Comparison of ENCODE assay signal across 16 cellular contexts in the genomic region with DNA sequence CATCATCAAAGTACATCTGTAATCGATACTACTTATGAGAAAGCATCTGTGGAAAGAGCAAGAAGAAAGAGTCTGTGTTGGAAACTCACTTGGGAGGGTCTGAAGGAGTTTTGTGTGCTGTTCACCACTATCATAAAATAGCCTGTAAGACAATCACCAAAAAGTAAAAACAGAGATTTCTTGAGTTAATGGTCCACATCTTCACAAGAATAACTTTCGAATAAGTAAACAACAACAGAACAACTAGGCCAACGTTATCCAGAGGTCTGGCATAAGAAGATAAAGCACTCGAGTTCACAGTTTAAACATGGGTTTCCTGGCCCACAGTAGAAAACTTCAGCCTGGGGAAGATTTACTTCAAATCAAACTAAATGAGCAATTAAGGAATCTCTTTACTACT. TPM values are rescaled to one million over a fixed set of nuclear protein-coding genes. Genes with fewer than 3 reads are reported as not detected.
DNase-seq lines count a peak whose midpoint lies in the region; ATAC-seq and TF ChIP-seq lines count a peak whose summit lies in the region.
"Had no signal": no experiment of that assay in that cellular context is flagged by ENCODE, and none has a peak within 500 bp of the region (broad histone marks: within the 10 kb centered on the region; RNA-seq: fewer than 3 reads in every experiment).

No MANE protein-coding gene starts in this region.

- no peaks in the 10 kb centered on the region for H3K36me3 Mint-ChIP-seq in osteocyte (ENCODE audit: unreplicated experiment)
- peaks cover 0 to 4% (median 0%) of the 10 kb centered on the region in 5 donors for H3K36me3 Mint-ChIP-seq in naive thymus-derived CD4-positive, alpha-beta T cell
- H3K36me3 Mint-ChIP-seq: activated CD4-positive, alpha-beta memory T cell treated with anti-CD3 and anti-CD28 coated beads for 36 hours; CD14-positive monocyte had no signal

- DNase-seq in left ventricle myocardium inferior (no peak), right cardiac atrium (no peak), esophagus squamous epithelium (lab: John Stamatoyannopoulos, UW) (no peak), osteocyte (ENCODE audit: extremely low spot score, unreplicated experiment) (no peak), uterus (no peak)
- DNase-seq in naive thymus-derived CD4-positive, alpha-beta T cell, result no peak
- DNase-seq: activated CD4-positive, alpha-beta memory T cell treated with anti-CD3 and anti-CD28 coated beads for 36 hours; DMS79 treated with DMSO at 0.1 percent for 48 hours; mucosa of descending colon; NCI-H1105 treated with DMSO at 0.1 percent for 48 hours; NCI-H2171; NCI-H82; stimulated activated naive B cell treated with anti-CD40 and anti-IgM and Interleukin-4, amounts not matched to agents 10 μg/mL and 1 μg/mL and 100 μg/mL, for 72 hours had no signal

- POLR2A ChIA-PET in naive thymus-derived CD4-positive, alpha-beta T cell (lab: Charles Lee), result no interaction called here

- no peaks in the 10 kb centered on the region for H3K27me3 ChIP-seq in left ventricle myocardium inferior (ENCODE audit: low read depth)
- no peaks in the 10 kb centered on the region for H3K27me3 ChIP-seq in right cardiac atrium (ENCODE audit: control insufficient read depth, insufficient read depth)
- H3K27me3 ChIP-seq in esophagus squamous epithelium, result no peaks in the 10 kb centered on the region
- no peaks in the 10 kb centered on the region for H3K27me3 ChIP-seq in uterus
- H3K27me3 ChIP-seq in naive thymus-derived CD4-positive, alpha-beta T cell (ENCODE audit: control insufficient read depth in 2 of 2, insufficient read depth in 2 of 2, low read length in 2 of 2), result no peaks in the 10 kb centered on the region

- TF ChIP-seq POLR2A in esophagus squamous epithelium (IDR thresholded peaks at IDR 0.05), result no peak
- no peak for TF ChIP-seq POLR2A in uterus (IDR thresholded peaks at IDR 0.05)

- H3K9me3 ChIP-seq in left ventricle myocardium inferior (replicated peaks) (no peaks in the 10 kb centered on the region), right cardiac atrium (ENCODE audit: control insufficient read depth, low read length) (no peaks in the 10 kb centered on the region), esophagus squamous epithelium (no peaks in the 10 kb centered on the region), uterus (no peaks in the 10 kb centered on the region)
- no peaks in the 10 kb centered on the region for H3K9me3 ChIP-seq in naive thymus-derived CD4-positive, alpha-beta T cell (ENCODE audit: control insufficient read depth in 2 of 3, low read length in 3 of 3)
- H3K9me3 ChIP-seq: mucosa of descending colon had no signal

- H3K4me3 ChIP-seq in left ventricle myocardium inferior (no peak overlapping the region), right cardiac atrium (ENCODE audit: low read length) (no peak overlapping the region), esophagus squamous epithelium (no peak overlapping the region), uterus (no peak overlapping the region)
- no peak overlapping the region for H3K4me3 ChIP-seq in naive thymus-derived CD4-positive, alpha-beta T cell (ENCODE audit: low read length)
- H3K4me3 ChIP-seq: mucosa of descending colon had no signal

- H3K4me1 ChIP-seq in left ventricle myocardium inferior (peaks cover 45% of the 10 kb centered on the region), right cardiac atrium (ENCODE audit: control insufficient read depth, insufficient read depth, low read length) (peaks cover 3% of the 10 kb centered on the region), esophagus squamous epithelium (peaks cover 0 to 29% (median 0%) of the 10 kb centered on the region in 3 donors), uterus (peaks cover 0 to 9% of the 10 kb centered on the region in 2 donors)
- H3K4me1 ChIP-seq in naive thymus-derived CD4-positive, alpha-beta T cell (ENCODE audit: control insufficient read depth in 2 of 2, insufficient read depth in 2 of 2, low read length in 2 of 2), result no peaks in the 10 kb centered on the region

- no peak for ATAC-seq in right cardiac atrium
- no peak for ATAC-seq in GM19463 (IDR thresholded peaks at IDR 0.05; ENCODE audit: unreplicated experiment)
- ATAC-seq in naive thymus-derived CD4-positive, alpha-beta T cell, result no peak
- ATAC-seq in HG03095 (IDR thresholded peaks at IDR 0.05; ENCODE audit: unreplicated experiment), result no peak
- ATAC-seq: stimulated activated naive B cell treated with anti-CD40 and anti-IgM and Interleukin-4, amounts not matched to agents 10 μg/mL and 1 μg/mL and 100 μg/mL, for 72 hours had no signal

- H3K4me3 Mint-ChIP-seq in osteocyte (ENCODE audit: unreplicated experiment), result no peak overlapping the region
- no peak overlapping the region for H3K4me3 Mint-ChIP-seq in naive thymus-derived CD4-positive, alpha-beta T cell
- H3K4me3 Mint-ChIP-seq: activated CD4-positive, alpha-beta memory T cell treated with anti-CD3 and anti-CD28 coated beads for 36 hours; CD14-positive monocyte; stimulated activated naive B cell treated with anti-CD40 and anti-IgM and Interleukin-4, amounts not matched to agents 10 μg/mL and 1 μg/mL and 100 μg/mL, for 72 hours had no signal

- peaks cover 46% of the 10 kb centered on the region for H3K4me1 Mint-ChIP-seq in osteocyte (ENCODE audit: unreplicated experiment)
- peaks cover 0 to 4% (median 0%) of the 10 kb centered on the region in 7 donors for H3K4me1 Mint-ChIP-seq in naive thymus-derived CD4-positive, alpha-beta T cell

- H3K36me3 ChIP-seq in left ventricle myocardium inferior, result no peaks in the 10 kb centered on the region
- no peaks in the 10 kb centered on the region for H3K36me3 ChIP-seq in esophagus squamous epithelium
- no peaks in the 10 kb centered on the region for H3K36me3 ChIP-seq in uterus
- no peaks in the 10 kb centered on the region for H3K36me3 ChIP-seq in naive thymus-derived CD4-positive, alpha-beta T cell (ENCODE audit: control insufficient read depth in 2 of 3, insufficient read depth in 3 of 3, low read length in 3 of 3)

- H3K27ac Mint-ChIP-seq in osteocyte (ENCODE audit: unreplicated experiment), result peak overlapping the region; percentile 36
- no peak overlapping the region for H3K27ac Mint-ChIP-seq in naive thymus-derived CD4-positive, alpha-beta T cell
- H3K27ac Mint-ChIP-seq: activated CD4-positive, alpha-beta memory T cell treated with anti-CD3 and anti-CD28 coated beads for 36 hours; CD14-positive monocyte; stimulated activated naive B cell treated with anti-CD40 and anti-IgM and Interleukin-4, amounts not matched to agents 10 μg/mL and 1 μg/mL and 100 μg/mL, for 72 hours had no signal

- WGBS in right cardiac atrium, result 23% methylated on average over 4 of the region's 4 CpGs
- WGBS in esophagus squamous epithelium, 2 donors, result 45 to 49% methylated on average over 4 of the region's 4 CpGs

- intact Hi-C loops in left ventricle myocardium inferior (cut with micrococcal nuclease) (loop anchor here (10.0 kb wide), 1 partner anchor 50 kb away; a partner anchor contains a TSS), right cardiac atrium (cut with DNase I) (no loop called here), esophagus squamous epithelium (cut with DNase I) (no loop called here), uterus (cut with DNase I; ENCODE audit: low total_unique reads) (no loop called here)
- intact Hi-C loops in naive thymus-derived CD4-positive, alpha-beta T cell (cut with micrococcal nuclease), result no loop called here

- CTCF ChIA-PET in naive thymus-derived CD4-positive, alpha-beta T cell (lab: Charles Lee), result no interaction called here

- H3K27ac ChIP-seq in left ventricle myocardium inferior (replicated peaks), result peak overlapping the region; percentile 59
- H3K27ac ChIP-seq in right cardiac atrium (ENCODE audit: low read length), result no peak overlapping the region
- H3K27ac ChIP-seq in esophagus squamous epithelium, result peak overlapping the region in 3 of 4 donors; percentile 4 to 19 (median 18)
- peak overlapping the region; percentile 51 to 55 for H3K27ac ChIP-seq in uterus
- no peak overlapping the region for H3K27ac ChIP-seq in naive thymus-derived CD4-positive, alpha-beta T cell (ENCODE audit: low read depth, low read length)

- H3K9me3 Mint-ChIP-seq in osteocyte (ENCODE audit: unreplicated experiment), result no peaks in the 10 kb centered on the region
- H3K9me3 Mint-ChIP-seq in naive thymus-derived CD4-positive, alpha-beta T cell, result peaks cover 0 to 4% (median 0%) of the 10 kb centered on the region in 11 donors
- H3K9me3 Mint-ChIP-seq: activated CD4-positive, alpha-beta memory T cell treated with anti-CD3 and anti-CD28 coated beads for 36 hours; stimulated activated naive B cell treated with anti-CD40 and anti-IgM and Interleukin-4, amounts not matched to agents 10 μg/mL and 1 μg/mL and 100 μg/mL, for 72 hours had no signal

- TF ChIP-seq CTCF in left ventricle myocardium inferior (IDR thresholded peaks at IDR 0.05; ENCODE audit: borderline replicate concordance) (no peak), esophagus squamous epithelium (IDR thresholded peaks at IDR 0.05) (no peak), osteocyte (IDR thresholded peaks at IDR 0.05) (no peak), uterus (IDR thresholded peaks at IDR 0.05) (no peak)

- no peaks in the 10 kb centered on the region for H3K27me3 Mint-ChIP-seq in osteocyte (ENCODE audit: unreplicated experiment)
- no peaks in the 10 kb centered on the region for H3K27me3 Mint-ChIP-seq in naive thymus-derived CD4-positive, alpha-beta T cell
- H3K27me3 Mint-ChIP-seq: activated CD4-positive, alpha-beta memory T cell treated with anti-CD3 and anti-CD28 coated beads for 36 hours; stimulated activated naive B cell treated with anti-CD40 and anti-IgM and Interleukin-4, amounts not matched to agents 10 μg/mL and 1 μg/mL and 100 μg/mL, for 72 hours had no signal

RNA-seq across cellular contexts. Expression of a gene that starts 47.9 kb away (rescaled TPM):
- total RNA-seq in left ventricle myocardium inferior, result 70.8 TPM
- total RNA-seq in right cardiac atrium, result 100 to 1,000 TPM in 3 of 4 donors, 10 to 100 TPM in 1; 95.3 to 120 (median 107) TPM
- polyA plus RNA-seq in right cardiac atrium, result 30.2 TPM
- 10 to 100 TPM in 3 of 4 donors, 1 to 10 TPM in 1; 6.2 to 58.0 (median 14.9) TPM for total RNA-seq in esophagus squamous epithelium
- 65.3 and 67.5 TPM in 2 replicates for total RNA-seq in osteocyte
- 100 to 1,000 TPM in 3 of 4 donors, 10 to 100 TPM in 1; 72.5 to 237 (median 148) TPM for total RNA-seq in uterus
- total RNA-seq in naive thymus-derived CD4-positive, alpha-beta T cell, result 10 to 100 TPM; 10.3 to 26.9 (median 20.9) TPM
- polyA plus RNA-seq in naive thymus-derived CD4-positive, alpha-beta T cell, result 1 to 10 TPM; 4.6 to 6.4 TPM

Comparison
In these comparisons a context has a peak if more than half of its experiments do, and no peak if none do; other contexts are left out.
1. H3K27ac ChIP-seq: peak in left ventricle myocardium inferior (single experiment), esophagus squamous epithelium (3 of 4) and uterus (2 of 2); none in right cardiac atrium (single experiment) and naive thymus-derived CD4-positive, alpha-beta T cell (single experiment).